Comparison of ENCODE assay signal across 25 cellular contexts in genomic region chr16:76941091-76941490, GRCh38.
"Had no signal": no experiment of that assay in that cellular context is flagged by ENCODE, and none has a peak within 500 bp of the region (broad histone marks: within the 10 kb centered on the region; RNA-seq: fewer than 3 reads in every experiment).

No MANE protein-coding gene starts in this region.

- H3K27me3 ChIP-seq: hepatocyte, neural progenitor cell, ovary, right atrium auricular region, sigmoid colon, testis, tibial nerve, upper lobe of right lung, vagina had no signal

- H3K9me3 ChIP-seq: ovary, right atrium auricular region, sigmoid colon, testis, tibial nerve, upper lobe of right lung, vagina had no signal

- DNase-seq: endodermal cell; erythroblast; foreskin melanocyte; head of caudate nucleus; left colon; left ventricle myocardium superior; mesenchymal stem cell; midbrain; nucleus accumbens; ovary; sigmoid colon; stimulated activated CD4-positive, alpha-beta T cell treated with anti-CD3 and anti-CD28 coated beads, Interleukin-2, amount 100 ng/mL, for 24 hours; stimulated activated CD4-positive, alpha-beta T cell treated with anti-CD3 and anti-CD28 coated beads, Interleukin-4, amount 100 ng/mL, for 4 hours; stimulated activated naive B cell treated with anti-CD40 and anti-IgM and Interleukin-4, amounts not matched to agents 10 μg/mL and 1 μg/mL and 100 μg/mL, for 72 hours; stimulated activated naive CD8-positive, alpha-beta T cell treated with anti-CD3 and anti-CD28 coated beads, Interleukin-15, amount 100 ng/mL, for 72 hours; testis; upper lobe of right lung had no signal

- FAIRE-seq: endothelial cell of umbilical vein had no signal

- H3K36me3 ChIP-seq: neural progenitor cell, ovary, right atrium auricular region, sigmoid colon, tibial nerve, upper lobe of right lung, vagina had no signal

- H3K9ac ChIP-seq: neural progenitor cell had no signal

- H3K4me1 ChIP-seq: neural progenitor cell, right atrium auricular region, sigmoid colon, testis, tibial nerve, upper lobe of right lung, vagina had no signal

- H3K4me3 ChIP-seq: hepatocyte, lung, neural progenitor cell, ovary, right atrium auricular region, sigmoid colon, skin epidermis, testis, tibial nerve, upper lobe of right lung, vagina had no signal
